In genomic region chr16:88780100-88781062, GRCh38 we compare ENCODE assay signal across 10 cellular contexts. TPM values are rescaled to one million over a fixed set of nuclear protein-coding genes. Genes with fewer than 3 reads are reported as not detected.
DNase-seq lines count a peak whose midpoint lies in the region; ATAC-seq and TF ChIP-seq lines count a peak whose summit lies in the region.
"Had no signal": no experiment of that assay in that cellular context is flagged by ENCODE, and none has a peak within 500 bp of the region (broad histone marks: within the 10 kb centered on the region; RNA-seq: fewer than 3 reads in every experiment).

No MANE protein-coding gene starts in this region.

- H3K4me3 Mint-ChIP-seq in CD4-positive, alpha-beta memory T cell, result peak overlapping the region; percentile 81 to 97 (median 90)
- H3K4me3 Mint-ChIP-seq in dendritic cell treated with granulocyte-macrophage colony-stimulating factor and Interleukin-4, amounts not matched to agents 40 ng/mL and 50 ng/mL, for 4 days, result peak overlapping the region; percentile 87

- intact Hi-C loops in CD4-positive, alpha-beta memory T cell (cut with micrococcal nuclease), result loop anchor here (1.0 to 5.0 kb wide), 5 partner anchors 14 to 93 kb away; partner anchors contain the start of genes SNAI3 and TRAPPC2L
- intact Hi-C loops in dendritic cell treated with granulocyte-macrophage colony-stimulating factor and Interleukin-4, amounts not matched to agents 40 ng/mL and 50 ng/mL, for 4 days (cut with micrococcal nuclease), result loop anchor here (1.0 kb wide), 1 partner anchor 10 kb away; no protein-coding TSS in a partner anchor

- peaks cover 62% of the 10 kb centered on the region for H3K4me1 ChIP-seq in CD4-positive, alpha-beta memory T cell (ENCODE audit: insufficient read depth, low read length)
- H3K4me1 ChIP-seq in NT2/D1 (ENCODE audit: insufficient read depth, insufficient read length) (peaks cover 54% of the 10 kb centered on the region), neutrophil (ENCODE audit: control insufficient read depth in 1 of 2, insufficient read depth in 1 of 2, low read depth in 1 of 2, low read length in 1 of 2) (peaks cover 39 to 41% of the 10 kb centered on the region in 2 experiments)

- peak overlapping the region; percentile 95 to 98 (median 95) for H3K27ac Mint-ChIP-seq in CD4-positive, alpha-beta memory T cell
- H3K27ac Mint-ChIP-seq in dendritic cell treated with granulocyte-macrophage colony-stimulating factor and Interleukin-4, amounts not matched to agents 40 ng/mL and 50 ng/mL, for 4 days, result peak overlapping the region; percentile 93

- H3K27me3 ChIP-seq in CD4-positive, alpha-beta memory T cell (ENCODE audit: insufficient read depth, low read length), result no peaks in the 10 kb centered on the region
- H3K27me3 ChIP-seq in NT2/D1 (ENCODE audit: insufficient read depth, insufficient read length) (peaks cover 16% of the 10 kb centered on the region), neutrophil (peaks cover 14% of the 10 kb centered on the region)

- peak overlapping the region; percentile 74 for H3K27ac ChIP-seq in CD4-positive, alpha-beta memory T cell (ENCODE audit: low read depth, low read length)
- peak overlapping the region; percentile 21 for H3K27ac ChIP-seq in neutrophil

- no peaks in the 10 kb centered on the region for H3K36me3 ChIP-seq in CD4-positive, alpha-beta memory T cell (ENCODE audit: insufficient read depth, low read length)
- peaks cover 23% of the 10 kb centered on the region for H3K36me3 ChIP-seq in NT2/D1 (ENCODE audit: insufficient read depth, insufficient read length, low read length)
- H3K36me3 ChIP-seq in neutrophil, result no peaks in the 10 kb centered on the region

- peaks cover 0 to 21% of the 10 kb centered on the region in 2 donors for H3K36me3 Mint-ChIP-seq in CD4-positive, alpha-beta memory T cell
- H3K36me3 Mint-ChIP-seq in dendritic cell treated with granulocyte-macrophage colony-stimulating factor and Interleukin-4, amounts not matched to agents 40 ng/mL and 50 ng/mL, for 4 days (ENCODE audit: low read depth), result peaks cover 51% of the 10 kb centered on the region

- H3K9me3 ChIP-seq in CD4-positive, alpha-beta memory T cell (ENCODE audit: control insufficient read depth in 1 of 2, low read length in 2 of 2), result no peaks in the 10 kb centered on the region
- H3K9me3 ChIP-seq in NT2/D1 (ENCODE audit: insufficient read depth, low read length), result no peaks in the 10 kb centered on the region
- no peaks in the 10 kb centered on the region for H3K9me3 ChIP-seq in neutrophil

- H3K9ac ChIP-seq in NT2/D1 (ENCODE audit: insufficient read length, low read depth), result peak overlapping the region; percentile 42

- POLR2A ChIA-PET in CD4-positive, alpha-beta memory T cell (lab: Charles Lee; ENCODE audit: partially characterized antibody), result interaction anchor here (0.8 to 8.8 kb wide), 19 partner anchors 12 to 160 kb away, joined by 3 to 206 read pairs (median 18); partner anchors contain the start of genes APRT, CDT1, CTU2 and CYBA

- peaks cover 32 to 70% (median 50%) of the 10 kb centered on the region in 4 donors for H3K4me1 Mint-ChIP-seq in CD4-positive, alpha-beta memory T cell
- peaks cover 86% of the 10 kb centered on the region for H3K4me1 Mint-ChIP-seq in dendritic cell treated with granulocyte-macrophage colony-stimulating factor and Interleukin-4, amounts not matched to agents 40 ng/mL and 50 ng/mL, for 4 days (ENCODE audit: low read depth)

- CTCF ChIA-PET in CD4-positive, alpha-beta memory T cell (lab: Charles Lee; ENCODE audit: partially characterized antibody), result interaction anchor here (0.9 to 10.7 kb wide), 11 partner anchors 12 to 435 kb away, joined by 3 to 137 read pairs (median 11); partner anchors contain the start of genes APRT, GALNS and TRAPPC2L

- H3K27me3 Mint-ChIP-seq in CD4-positive, alpha-beta memory T cell, result no peaks in the 10 kb centered on the region
- no peaks in the 10 kb centered on the region for H3K27me3 Mint-ChIP-seq in dendritic cell treated with granulocyte-macrophage colony-stimulating factor and Interleukin-4, amounts not matched to agents 40 ng/mL and 50 ng/mL, for 4 days

- H3K4me3 ChIP-seq in CD4-positive, alpha-beta memory T cell (ENCODE audit: low read length in 2 of 2), result peak overlapping the region in 1 of 2 donors; percentile 70
- H3K4me3 ChIP-seq in NT2/D1 (ENCODE audit: insufficient read length, low read depth), result no peak overlapping the region
- no peak overlapping the region for H3K4me3 ChIP-seq in neutrophil (ENCODE audit: low read depth in 1 of 2, low read length in 1 of 2)

- DNase-seq in CD4-positive, alpha-beta memory T cell, result no peak
- DNase-seq in NT2/D1 (ENCODE audit: low read depth, low spot score), result no peak
- DNase-seq in GM19238 (ENCODE audit: insufficient read length, low spot score), result no peak
- no peak for DNase-seq in cortex of kidney (lab: John Stamatoyannopoulos, UW)
- DNase-seq: DMS53, HCEC 1CT had no signal

- no peak for ATAC-seq in HG03196 (IDR thresholded peaks at IDR 0.05; ENCODE audit: unreplicated experiment)
- no peak for ATAC-seq in GM21515 (IDR thresholded peaks at IDR 0.05; ENCODE audit: unreplicated experiment)

- TF ChIP-seq CTCF in neutrophil (IDR thresholded peaks at IDR 0.05), result no peak

- H3K9me3 Mint-ChIP-seq in CD4-positive, alpha-beta memory T cell, result peaks cover 0 to 1% (median 0%) of the 10 kb centered on the region in 8 donors
- no peaks in the 10 kb centered on the region for H3K9me3 Mint-ChIP-seq in dendritic cell treated with granulocyte-macrophage colony-stimulating factor and Interleukin-4, amounts not matched to agents 40 ng/mL and 50 ng/mL, for 4 days

RNA-seq across cellular contexts. Expression of gene PIEZO1, which starts 4.6 kb away (rescaled TPM):
- 100 to 1,000 TPM; 274 to 302 TPM for total RNA-seq in CD4-positive, alpha-beta memory T cell
- 10 to 100 TPM; 12.0 to 67.5 TPM for polyA plus RNA-seq in CD4-positive, alpha-beta memory T cell

RNA-seq across cellular contexts. Expression of gene CDT1, which starts 23.2 kb away (rescaled TPM):
- under 1 TPM; 0.17 TPM for total RNA-seq in CD4-positive, alpha-beta memory T cell
- polyA plus RNA-seq in CD4-positive, alpha-beta memory T cell, result under 1 TPM; 0.19 to 0.26 TPM

RNA-seq across cellular contexts. Expression of gene APRT, which starts 31.3 kb away (rescaled TPM):
- total RNA-seq in CD4-positive, alpha-beta memory T cell, result 100 to 1,000 TPM; 171 to 175 TPM
- polyA plus RNA-seq in CD4-positive, alpha-beta memory T cell, result 100 to 1,000 TPM; 569 to 624 TPM
